ENCODE assay signal across 20 cellular contexts in genomic region chr12:89234324-89235114, GRCh38.
DNase-seq lines count a peak whose midpoint lies in the region; ATAC-seq, FAIRE-seq and TF ChIP-seq lines count a peak whose summit lies in the region.
"Had no signal": no experiment of that assay in that cellular context is flagged by ENCODE, and none has a peak within 500 bp of the region (broad histone marks: within the 10 kb centered on the region; RNA-seq: fewer than 3 reads in every experiment).

No MANE protein-coding gene starts in this region.

- H3K27me3 Mint-ChIP-seq in activated CD4-positive, alpha-beta memory T cell treated with anti-CD3 and anti-CD28 coated beads, Interleukin-2, amount 10 ng/mL, durations not matched to agents 7 days and 5 days: no peaks in the 10 kb centered on the region
- H3K27me3 Mint-ChIP-seq in activated CD4-positive, alpha-beta memory T cell treated with anti-CD3 and anti-CD28 coated beads for 36 hours: no peaks in the 10 kb centered on the region
- H3K27me3 Mint-ChIP-seq in natural killer cell treated with Interleukin-12 subunit alpha and Interleukin-12 subunit beta and Interleukin-15 and Interleukin-18, amount 100 ng/mL, for 72 hours: no peaks in the 10 kb centered on the region
- H3K27me3 Mint-ChIP-seq: progenitor cell of endocrine pancreas had no signal

- H3K4me3 Mint-ChIP-seq in activated CD4-positive, alpha-beta memory T cell treated with anti-CD3 and anti-CD28 coated beads, Interleukin-2, amount 10 ng/mL, durations not matched to agents 7 days and 5 days: no peak overlapping the region
- no peak overlapping the region for H3K4me3 Mint-ChIP-seq in activated CD4-positive, alpha-beta memory T cell treated with anti-CD3 and anti-CD28 coated beads for 36 hours
- peak overlapping the region; percentile 74 for H3K4me3 Mint-ChIP-seq in natural killer cell treated with Interleukin-12 subunit alpha and Interleukin-12 subunit beta and Interleukin-15 and Interleukin-18, amount 100 ng/mL, for 72 hours
- H3K4me3 Mint-ChIP-seq: activated B cell treated with CpG ODN at 0.5 μM for 24 hours, brain, IgD-negative memory B cell had no signal

- TF ChIP-seq POLR2A in K562 (conservative IDR thresholded peaks at IDR 0.05): no peak

- DNase-seq in activated CD4-positive, alpha-beta memory T cell treated with anti-CD3 and anti-CD28 coated beads, Interleukin-2, amount 10 ng/mL, durations not matched to agents 7 days and 5 days: no peak
- no peak for DNase-seq in activated CD4-positive, alpha-beta memory T cell treated with anti-CD3 and anti-CD28 coated beads for 36 hours
- DNase-seq in K562 (ENCODE audit: extremely low read depth in 1 of 4, low spot score in 3 of 4) (no peak), amniotic stem cell (lab: John Stamatoyannopoulos, UW) (no peak), GM13977 (ENCODE audit: low spot score) (no peak)
- DNase-seq in natural killer cell treated with Interleukin-12 subunit alpha and Interleukin-12 subunit beta and Interleukin-15 and Interleukin-18, amount 100 ng/mL, for 72 hours (ENCODE audit: low spot score): no peak
- DNase-seq: activated B cell treated with CpG ODN at 0.5 μM for 24 hours, glutamatergic neuron, NCI-H1694 treated with DMSO at 0.1 percent for 48 hours, NCI-H2171 treated with DMSO at 0.1 percent for 48 hours, NCI-H526, Peyer's patch had no signal

- H3K4me1 Mint-ChIP-seq in activated CD4-positive, alpha-beta memory T cell treated with anti-CD3 and anti-CD28 coated beads, Interleukin-2, amount 10 ng/mL, durations not matched to agents 7 days and 5 days: peaks cover 80% of the 10 kb centered on the region
- peaks cover 70% of the 10 kb centered on the region for H3K4me1 Mint-ChIP-seq in activated CD4-positive, alpha-beta memory T cell treated with anti-CD3 and anti-CD28 coated beads for 36 hours (ENCODE audit: low read depth)
- H3K4me1 Mint-ChIP-seq in natural killer cell treated with Interleukin-12 subunit alpha and Interleukin-12 subunit beta and Interleukin-15 and Interleukin-18, amount 100 ng/mL, for 72 hours (ENCODE audit: low read depth in 2 of 2): peaks cover 36 to 45% of the 10 kb centered on the region in 2 donors

- H3K9me3 Mint-ChIP-seq in activated CD4-positive, alpha-beta memory T cell treated with anti-CD3 and anti-CD28 coated beads, Interleukin-2, amount 10 ng/mL, durations not matched to agents 7 days and 5 days: peaks cover 34% of the 10 kb centered on the region
- no peaks in the 10 kb centered on the region for H3K9me3 Mint-ChIP-seq in activated CD4-positive, alpha-beta memory T cell treated with anti-CD3 and anti-CD28 coated beads for 36 hours
- peaks cover 14% of the 10 kb centered on the region for H3K9me3 Mint-ChIP-seq in natural killer cell treated with Interleukin-12 subunit alpha and Interleukin-12 subunit beta and Interleukin-15 and Interleukin-18, amount 100 ng/mL, for 72 hours
- H3K9me3 Mint-ChIP-seq: activated B cell treated with CpG ODN at 0.5 μM for 24 hours had no signal

- intact Hi-C loops in activated CD4-positive, alpha-beta memory T cell treated with anti-CD3 and anti-CD28 coated beads for 36 hours (cut with micrococcal nuclease): loop anchor here (1.0 kb wide), 1 partner anchor 8 kb away; no protein-coding TSS in a partner anchor
- intact Hi-C loops in K562 (cut with micrococcal nuclease): no loop called here

- no peaks in the 10 kb centered on the region for H3K9me1 ChIP-seq in K562 (ENCODE audit: control insufficient read depth, insufficient read depth, low read length)

- peak overlapping the region; percentile 91 for H3K27ac Mint-ChIP-seq in activated CD4-positive, alpha-beta memory T cell treated with anti-CD3 and anti-CD28 coated beads, Interleukin-2, amount 10 ng/mL, durations not matched to agents 7 days and 5 days
- H3K27ac Mint-ChIP-seq in activated CD4-positive, alpha-beta memory T cell treated with anti-CD3 and anti-CD28 coated beads for 36 hours: no peak overlapping the region
- H3K27ac Mint-ChIP-seq in natural killer cell treated with Interleukin-12 subunit alpha and Interleukin-12 subunit beta and Interleukin-15 and Interleukin-18, amount 100 ng/mL, for 72 hours: peak overlapping the region; percentile 73 to 76
- H3K27ac Mint-ChIP-seq: activated B cell treated with CpG ODN at 0.5 μM for 24 hours, brain, IgD-negative memory B cell, progenitor cell of endocrine pancreas had no signal

- BruUV-seq in K562 (replicated peaks; lab: Mats Ljungman, UMichigan): no TSS peak

- CTCF ChIA-PET in activated CD4-positive, alpha-beta memory T cell treated with anti-CD3 and anti-CD28 coated beads, Interleukin-2, amount 10 ng/mL, durations not matched to agents 7 days and 5 days (lab: Charles Lee): interaction anchor here (1.1 to 3.1 kb wide), 4 partner anchors 9 to 12 kb away, joined by 3 to 19 read pairs (median 9); no protein-coding TSS in a partner anchor
- CTCF ChIA-PET in activated CD4-positive, alpha-beta memory T cell treated with anti-CD3 and anti-CD28 coated beads for 36 hours (lab: Charles Lee): interaction anchor here (0.5 to 1.6 kb wide), 2 partner anchors 11 to 141 kb away, joined by 3 to 5 read pairs; no protein-coding TSS in a partner anchor
- CTCF ChIA-PET in HEK293 (lab: Yijun Ruan, JAX) (interaction anchor here (0.8 kb wide), 1 partner anchor 580 kb away, joined by 3 read pairs; no protein-coding TSS in a partner anchor), K562 (lab: Yijun Ruan, JAX; ENCODE audit: low intra/inter-chr PET ratio) (no interaction called here)

- H2AFZ ChIP-seq in K562 (ENCODE audit: low read depth, low read length): no peak overlapping the region

- no peaks in the 10 kb centered on the region for H3K4me1 ChIP-seq in HEK293 (ENCODE audit: control insufficient read depth, insufficient read depth, low read length)
- H3K4me1 ChIP-seq in K562 (replicated peaks in 1 of 2; ENCODE audit: control insufficient read depth in 2 of 2, insufficient read depth in 2 of 2, low read length in 2 of 2): no peaks in the 10 kb centered on the region; a peak in 2 of 5 replicates

- no peak overlapping the region for H3K4me2 ChIP-seq in K562 (ENCODE audit: insufficient read depth, low read length)

- H3K9me3 ChIP-seq in HEK293 (ENCODE audit: control insufficient read depth, insufficient read depth, low read depth, low read length) (no peaks in the 10 kb centered on the region), K562 (replicated peaks; ENCODE audit: control insufficient read depth, insufficient read depth, low read depth, low read length) (no peaks in the 10 kb centered on the region)
- H3K9me3 ChIP-seq: BLaER1 treated with 17β-estradiol and CSF1 and Interleukin-3, amounts not matched to agents 10 nM and 100 nM; Peyer's patch; suprapubic skin had no signal

- TF ChIP-seq CTCF in HEK293 (tag by site-specific recombination; IDR thresholded peaks at IDR 0.05) (no peak), K562 (IDR thresholded peaks at IDR 0.05 in 2 of 3, conservative IDR thresholded peaks at IDR 0.05 in 1 of 3; ENCODE audit: insufficient read depth in 2 of 3, low read depth in 1 of 3, low read length in 3 of 3) (no peak), GM13977 (IDR thresholded peaks at IDR 0.05; ENCODE audit: extremely low read depth, insufficient read depth, missing control alignments) (no peak)

- FAIRE-seq in K562 (lab: Jason Lieb, UNC): no peak
- FAIRE-seq: colon had no signal

- H3K27ac ChIP-seq in HEK293 (ENCODE audit: extremely low read depth, low read depth, low read length): no peak overlapping the region
- no peak overlapping the region; the same call in 2 of the 3 replicates for H3K27ac ChIP-seq in K562 (ENCODE audit: extremely low read depth, low read depth, low read length)
- H3K27ac ChIP-seq: Peyer's patch, suprapubic skin had no signal

- H3K36me3 Mint-ChIP-seq in activated CD4-positive, alpha-beta memory T cell treated with anti-CD3 and anti-CD28 coated beads, Interleukin-2, amount 10 ng/mL, durations not matched to agents 7 days and 5 days (ENCODE audit: low read depth): peaks cover 47% of the 10 kb centered on the region
- H3K36me3 Mint-ChIP-seq in activated CD4-positive, alpha-beta memory T cell treated with anti-CD3 and anti-CD28 coated beads for 36 hours: peaks cover 4% of the 10 kb centered on the region
- H3K36me3 Mint-ChIP-seq in natural killer cell treated with Interleukin-12 subunit alpha and Interleukin-12 subunit beta and Interleukin-15 and Interleukin-18, amount 100 ng/mL, for 72 hours: peaks cover 14% of the 10 kb centered on the region
- H3K36me3 Mint-ChIP-seq: brain, IgD-negative memory B cell had no signal

- H4K20me1 ChIP-seq in K562 (replicated peaks; ENCODE audit: control insufficient read depth, insufficient read depth, low read length): no peaks in the 10 kb centered on the region
- H4K20me1 ChIP-seq: BLaER1 treated with 17β-estradiol and CSF1 and Interleukin-3, amounts not matched to agents 10 nM and 100 nM had no signal

- TF ChIP-seq RAD21 in K562 (CRISPR knock-in tag; conservative IDR thresholded peaks at IDR 0.05 in 1 of 2, IDR thresholded peaks at IDR 0.05 in 1 of 2): no peak

- H3K9ac ChIP-seq in K562 (ENCODE audit: insufficient read depth in 1 of 2, low read depth in 2 of 2, low read length in 2 of 2): no peak overlapping the region

- 0% methylated on average over 4 of the region's 4 CpGs for WGBS in K562 (ENCODE audit: insufficient coverage, low coverage, missing lambda C conversion rate)

- H3K4me3 ChIP-seq in HEK293 (ENCODE audit: low read depth, low read length) (no peak overlapping the region), K562 (no peak overlapping the region)
- H3K4me3 ChIP-seq: Peyer's patch, suprapubic skin had no signal

- ATAC-seq in K562 (no peak), HG03108 (IDR thresholded peaks at IDR 0.05; ENCODE audit: unreplicated experiment) (no peak)
- no peak for ATAC-seq in natural killer cell treated with Interleukin-12 subunit alpha and Interleukin-12 subunit beta and Interleukin-15 and Interleukin-18, amount 100 ng/mL, for 72 hours

- no peaks in the 10 kb centered on the region for H3K36me3 ChIP-seq in HEK293 (ENCODE audit: control insufficient read depth in 2 of 2, insufficient read depth in 1 of 2, low read length in 2 of 2)
- H3K36me3 ChIP-seq in K562 (ENCODE audit: control insufficient read depth, insufficient read depth, low read length): no peaks in the 10 kb centered on the region
- H3K36me3 ChIP-seq: BLaER1 treated with 17β-estradiol and CSF1 and Interleukin-3, amounts not matched to agents 10 nM and 100 nM; Peyer's patch; suprapubic skin had no signal

- TF ChIP-seq EP300 in K562 (IDR thresholded peaks at IDR 0.05; ENCODE audit: low read length): no peak

- in situ Hi-C loops in K562 (cut with MboI): no loop called here
- in situ Hi-C loops in GM13977 (cut with MboI; ENCODE audit: low pct_unique_long_range_greater_than_20kb, low sequenced_read_pairs, unreplicated experiment): no loop called here

- H3K27me3 ChIP-seq in K562 (ENCODE audit: control insufficient read depth in 2 of 2, insufficient read depth in 2 of 2, low read length in 2 of 2): no peaks in the 10 kb centered on the region
- H3K27me3 ChIP-seq: BLaER1 treated with 17β-estradiol and CSF1 and Interleukin-3, amounts not matched to agents 10 nM and 100 nM; Peyer's patch; suprapubic skin had no signal

- H3K79me2 ChIP-seq in K562 (ENCODE audit: control insufficient read depth, insufficient read depth, low read length): no peaks in the 10 kb centered on the region

- POLR2A ChIA-PET in activated CD4-positive, alpha-beta memory T cell treated with anti-CD3 and anti-CD28 coated beads, Interleukin-2, amount 10 ng/mL, durations not matched to agents 7 days and 5 days (lab: Charles Lee): interaction anchor here (1.1 to 3.4 kb wide), 8 partner anchors 7 to 120 kb away, joined by 3 to 54 read pairs (median 8); partner anchors contain the start of gene DUSP6
- POLR2A ChIA-PET in activated CD4-positive, alpha-beta memory T cell treated with anti-CD3 and anti-CD28 coated beads for 36 hours (lab: Charles Lee): no interaction called here
- POLR2A ChIA-PET in HEK293 (lab: Yijun Ruan, JAX): no interaction called here
- POLR2A ChIA-PET in K562 (lab: Yijun Ruan, JAX): no interaction called here
